In the genomic region with DNA sequence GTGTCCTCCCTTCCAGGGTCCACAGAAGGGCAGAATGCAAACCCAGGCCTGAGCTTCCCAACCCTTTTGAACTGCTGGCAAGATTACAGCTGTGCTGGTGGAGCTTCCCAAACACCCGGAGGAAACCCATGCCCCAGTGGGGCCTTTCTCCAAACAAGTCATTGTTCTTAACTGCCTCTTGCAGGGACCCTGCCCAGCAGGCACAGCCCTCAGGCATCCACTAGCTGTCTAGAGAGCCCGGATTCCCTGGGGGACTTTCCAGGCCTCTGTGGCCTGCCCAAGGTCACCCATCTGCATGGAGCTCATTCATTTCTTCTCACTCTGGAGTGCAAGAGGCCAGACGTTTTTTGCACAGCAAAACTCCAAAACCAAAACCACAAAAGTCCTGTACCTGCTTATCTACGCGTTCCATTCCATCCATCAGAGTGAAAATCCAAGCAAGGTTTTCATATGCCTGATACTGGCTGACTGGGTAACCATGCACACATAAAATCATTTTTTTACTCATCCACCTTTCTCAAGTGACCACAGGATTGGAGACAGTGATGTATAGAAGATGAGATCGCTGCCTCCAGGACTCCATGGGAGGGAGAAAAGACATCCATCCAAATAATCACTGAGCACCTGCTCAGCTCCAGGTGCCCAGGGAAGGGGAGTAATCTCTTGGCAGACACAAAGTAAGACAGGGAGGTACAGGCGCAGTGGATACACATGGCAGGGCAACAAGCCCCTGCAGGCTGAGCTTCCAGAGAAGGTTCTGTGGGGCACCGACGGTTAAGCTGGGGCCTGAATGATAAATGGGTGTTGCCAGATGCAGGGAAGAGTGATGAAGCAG, we compare ENCODE assay signal across 25 cellular contexts. TPM values are rescaled to one million over a fixed set of nuclear protein-coding genes. Genes with fewer than 3 reads are reported as not detected.
DNase-seq lines count a peak whose midpoint lies in the region; ATAC-seq and TF ChIP-seq lines count a peak whose summit lies in the region.
"Had no signal": no experiment of that assay in that cellular context is flagged by ENCODE, and none has a peak within 500 bp of the region (broad histone marks: within the 10 kb centered on the region; RNA-seq: fewer than 3 reads in every experiment).

No MANE protein-coding gene starts in this region.

- no peaks in the 10 kb centered on the region for H3K36me3 ChIP-seq in SJSA1
- H3K36me3 ChIP-seq: Peyer's patch had no signal

- H3K9me3 Mint-ChIP-seq in activated CD4-positive, alpha-beta T cell treated with anti-CD3 and anti-CD28 coated beads for 36 hours (ENCODE audit: low read depth): no peaks in the 10 kb centered on the region
- no peaks in the 10 kb centered on the region for H3K9me3 Mint-ChIP-seq in activated T-helper 17 cell treated with anti-CD3 and anti-CD28 coated beads, Interleukin-2, amount 50 U/mL, for 72 hours
- H3K9me3 Mint-ChIP-seq in WTC11: no peaks in the 10 kb centered on the region
- H3K9me3 Mint-ChIP-seq: CD8-positive, alpha-beta memory T cell had no signal

- H3K4me1 Mint-ChIP-seq in activated CD4-positive, alpha-beta T cell treated with anti-CD3 and anti-CD28 coated beads for 36 hours: peaks cover 3% of the 10 kb centered on the region
- H3K4me1 Mint-ChIP-seq in activated T-helper 17 cell treated with anti-CD3 and anti-CD28 coated beads, Interleukin-2, amount 50 U/mL, for 72 hours: peaks cover 6% of the 10 kb centered on the region
- H3K4me1 Mint-ChIP-seq in WTC11: peaks cover 27% of the 10 kb centered on the region

- no peak overlapping the region for H3K4me3 Mint-ChIP-seq in activated CD4-positive, alpha-beta T cell treated with anti-CD3 and anti-CD28 coated beads for 36 hours
- no peak overlapping the region for H3K4me3 Mint-ChIP-seq in activated T-helper 17 cell treated with anti-CD3 and anti-CD28 coated beads, Interleukin-2, amount 50 U/mL, for 72 hours
- H3K4me3 Mint-ChIP-seq in WTC11: no peak overlapping the region
- H3K4me3 Mint-ChIP-seq: CD8-positive, alpha-beta memory T cell had no signal

- no peak overlapping the region for H3K4me3 ChIP-seq in SJSA1
- H3K4me3 ChIP-seq: K562, Peyer's patch, SK-N-MC had no signal

- POLR2A ChIA-PET in activated CD4-positive, alpha-beta T cell treated with anti-CD3 and anti-CD28 coated beads for 36 hours (lab: Charles Lee): no interaction called here
- POLR2A ChIA-PET in WTC11 (lab: Charles Lee): no interaction called here

- H3K27ac Mint-ChIP-seq in activated CD4-positive, alpha-beta T cell treated with anti-CD3 and anti-CD28 coated beads for 36 hours: no peak overlapping the region
- H3K27ac Mint-ChIP-seq in activated T-helper 17 cell treated with anti-CD3 and anti-CD28 coated beads, Interleukin-2, amount 50 U/mL, for 72 hours: no peak overlapping the region
- no peak overlapping the region for H3K27ac Mint-ChIP-seq in WTC11

- DNase-seq in NCI-H146 (lab: John Stamatoyannopoulos, UW) (peak; percentile 22), NCI-H146 treated with DMSO at 0.1 percent for 48 hours (lab: John Stamatoyannopoulos, UW; ENCODE audit: unreplicated experiment) (no peak), SJSA1 (ENCODE audit: low read depth in 1 of 2, low spot score in 2 of 2) (peak; percentile 42 to 64), cerebellum (ENCODE audit: low spot score) (peak; percentile 82), WTC11 (ENCODE audit: low spot score) (no peak)
- DNase-seq in activated CD4-positive, alpha-beta T cell treated with anti-CD3 and anti-CD28 coated beads for 36 hours: no peak
- DNase-seq: AML-193; CD8-positive, alpha-beta memory T cell; GDM1; H7; MM.1S; NCI-H1048; NCI-H1417 treated with DMSO at 0.1 percent for 48 hours; NCI-H2029; NCI-H226; NCI-H510A treated with DMSO at 0.1 percent for 48 hours; NCI-H774; Peyer's patch; SW 1271 had no signal

- H3K27me3 ChIP-seq in SJSA1 (replicated peaks): no peaks in the 10 kb centered on the region
- H3K27me3 ChIP-seq: Peyer's patch had no signal

- ATAC-seq in activated CD4-positive, alpha-beta T cell treated with anti-CD3 and anti-CD28 coated beads for 36 hours: no peak
- ATAC-seq in activated T-helper 17 cell treated with anti-CD3 and anti-CD28 coated beads, Interleukin-2, amount 50 U/mL, for 72 hours (replicated peaks): no peak
- ATAC-seq in GM19351 (IDR thresholded peaks at IDR 0.05; ENCODE audit: unreplicated experiment) (no peak), WTC11 (no peak)
- ATAC-seq: K562 had no signal

- H3K27me3 Mint-ChIP-seq in activated CD4-positive, alpha-beta T cell treated with anti-CD3 and anti-CD28 coated beads for 36 hours: peaks cover 15% of the 10 kb centered on the region
- H3K27me3 Mint-ChIP-seq in activated T-helper 17 cell treated with anti-CD3 and anti-CD28 coated beads, Interleukin-2, amount 50 U/mL, for 72 hours: peaks cover 28% of the 10 kb centered on the region
- H3K27me3 Mint-ChIP-seq in WTC11 (ENCODE audit: low read depth): no peaks in the 10 kb centered on the region

- CTCF ChIA-PET in activated CD4-positive, alpha-beta T cell treated with anti-CD3 and anti-CD28 coated beads for 36 hours (lab: Charles Lee): interaction anchor here (0.5 kb wide), 1 partner anchor 413 kb away, joined by 3 read pairs; no protein-coding TSS in a partner anchor
- CTCF ChIA-PET in WTC11 (lab: Charles Lee): interaction anchor here (0.5 to 1.4 kb wide), 2 partner anchors 38 to 117 kb away, joined by 3 read pairs; no protein-coding TSS in a partner anchor

- intact Hi-C loops in activated CD4-positive, alpha-beta T cell treated with anti-CD3 and anti-CD28 coated beads for 36 hours (cut with DNase I, micrococcal nuclease): no loop called here

- no peak overlapping the region for H3K27ac ChIP-seq in SJSA1
- H3K27ac ChIP-seq: 22Rv1, C4-2B, Peyer's patch, SK-N-MC had no signal

- H3K36me3 Mint-ChIP-seq in activated CD4-positive, alpha-beta T cell treated with anti-CD3 and anti-CD28 coated beads for 36 hours (ENCODE audit: low read depth): no peaks in the 10 kb centered on the region
- H3K36me3 Mint-ChIP-seq in activated T-helper 17 cell treated with anti-CD3 and anti-CD28 coated beads, Interleukin-2, amount 50 U/mL, for 72 hours (ENCODE audit: low read depth): no peaks in the 10 kb centered on the region
- H3K36me3 Mint-ChIP-seq in WTC11: no peaks in the 10 kb centered on the region

- H3K9me3 ChIP-seq in SJSA1 (replicated peaks): no peaks in the 10 kb centered on the region
- H3K9me3 ChIP-seq: Peyer's patch had no signal

- no peak for TF ChIP-seq CTCF in WTC11 (IDR thresholded peaks at IDR 0.05)

- H3K4me1 ChIP-seq in SJSA1 (replicated peaks): peaks cover 34% of the 10 kb centered on the region
- H3K4me1 ChIP-seq: Peyer's patch had no signal

TF ChIP-seq in WTC11, 78 proteins besides CTCF, POLR2A, EP300 and RAD21:
- TF ChIP-seq ZNF416 (CRISPR knock-in tag; IDR thresholded peaks at IDR 0.05) (no peak), ELF4 (CRISPR knock-in tag; IDR thresholded peaks at IDR 0.05; ENCODE audit: low read depth) (no peak), RELA (CRISPR knock-in tag; IDR thresholded peaks at IDR 0.05; ENCODE audit: borderline replicate concordance) (no peak), TEAD4 (CRISPR knock-in tag; IDR thresholded peaks at IDR 0.05) (no peak), SMAD3 (CRISPR knock-in tag; IDR thresholded peaks at IDR 0.05; ENCODE audit: borderline replicate concordance) (no peak), ESRRA (CRISPR knock-in tag; IDR thresholded peaks at IDR 0.05; ENCODE audit: borderline replicate concordance) (no peak), SOX15 (CRISPR knock-in tag; IDR thresholded peaks at IDR 0.05) (no peak), ETV6 (CRISPR knock-in tag; IDR thresholded peaks at IDR 0.05) (no peak)
- TF ChIP-seq, protein P1, sequence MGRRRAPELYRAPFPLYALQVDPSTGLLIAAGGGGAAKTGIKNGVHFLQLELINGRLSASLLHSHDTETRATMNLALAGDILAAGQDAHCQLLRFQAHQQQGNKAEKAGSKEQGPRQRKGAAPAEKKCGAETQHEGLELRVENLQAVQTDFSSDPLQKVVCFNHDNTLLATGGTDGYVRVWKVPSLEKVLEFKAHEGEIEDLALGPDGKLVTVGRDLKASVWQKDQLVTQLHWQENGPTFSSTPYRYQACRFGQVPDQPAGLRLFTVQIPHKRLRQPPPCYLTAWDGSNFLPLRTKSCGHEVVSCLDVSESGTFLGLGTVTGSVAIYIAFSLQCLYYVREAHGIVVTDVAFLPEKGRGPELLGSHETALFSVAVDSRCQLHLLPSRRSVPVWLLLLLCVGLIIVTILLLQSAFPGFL (CRISPR knock-in tag; IDR thresholded peaks at IDR 0.05; ENCODE audit: borderline replicate concordance): no peak
- TF ChIP-seq, protein P2, sequence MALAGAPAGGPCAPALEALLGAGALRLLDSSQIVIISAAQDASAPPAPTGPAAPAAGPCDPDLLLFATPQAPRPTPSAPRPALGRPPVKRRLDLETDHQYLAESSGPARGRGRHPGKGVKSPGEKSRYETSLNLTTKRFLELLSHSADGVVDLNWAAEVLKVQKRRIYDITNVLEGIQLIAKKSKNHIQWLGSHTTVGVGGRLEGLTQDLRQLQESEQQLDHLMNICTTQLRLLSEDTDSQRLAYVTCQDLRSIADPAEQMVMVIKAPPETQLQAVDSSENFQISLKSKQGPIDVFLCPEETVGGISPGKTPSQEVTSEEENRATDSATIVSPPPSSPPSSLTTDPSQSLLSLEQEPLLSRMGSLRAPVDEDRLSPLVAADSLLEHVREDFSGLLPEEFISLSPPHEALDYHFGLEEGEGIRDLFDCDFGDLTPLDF (CRISPR knock-in tag; IDR thresholded peaks at IDR 0.05): no peak
- TF ChIP-seq, protein P3, sequence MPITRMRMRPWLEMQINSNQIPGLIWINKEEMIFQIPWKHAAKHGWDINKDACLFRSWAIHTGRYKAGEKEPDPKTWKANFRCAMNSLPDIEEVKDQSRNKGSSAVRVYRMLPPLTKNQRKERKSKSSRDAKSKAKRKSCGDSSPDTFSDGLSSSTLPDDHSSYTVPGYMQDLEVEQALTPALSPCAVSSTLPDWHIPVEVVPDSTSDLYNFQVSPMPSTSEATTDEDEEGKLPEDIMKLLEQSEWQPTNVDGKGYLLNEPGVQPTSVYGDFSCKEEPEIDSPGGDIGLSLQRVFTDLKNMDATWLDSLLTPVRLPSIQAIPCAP (CRISPR knock-in tag; IDR thresholded peaks at IDR 0.05): no peak

RNA-seq across cellular contexts. Expression of a gene that starts 17.2 kb away (rescaled TPM):
- 21.6 and 28.2 TPM in 2 replicates for total RNA-seq in SJSA1 (2014; rRNA removed; shearing (Covaris generic))
- total RNA-seq in cerebellum (0.45 TPM), WTC11 (2021) (0.17 to 0.30 TPM (median 0.18 TPM) in 3 replicates)
- not detected for total RNA-seq in activated CD4-positive, alpha-beta T cell treated with anti-CD3 and anti-CD28 coated beads for 36 hours
- not detected for total RNA-seq in activated T-helper 17 cell treated with anti-CD3 and anti-CD28 coated beads, Interleukin-2, amount 50 U/mL, for 72 hours
- total RNA-seq: CD8-positive, alpha-beta memory T cell had no signal

Comparison
In these comparisons a context has a peak if more than half of its experiments do, and no peak if none do; other contexts are left out.
1. DNase-seq: peak in NCI-H146 (single experiment), SJSA1 (2 of 2) and cerebellum (single experiment); none in NCI-H146 treated with DMSO at 0.1 percent for 48 hours (single experiment), activated CD4-positive, alpha-beta T cell treated with anti-CD3 and anti-CD28 coated beads for 36 hours (single experiment) and WTC11 (single experiment).
2. RNA of a gene that starts 17.2 kb away (total RNA-seq): 21.6 to 28.2 TPM in SJSA1; 0.45 TPM in cerebellum (single experiment), 0.17 to 0.30 TPM in WTC11, not detected in activated CD4-positive, alpha-beta T cell treated with anti-CD3 and anti-CD28 coated beads for 36 hours and not detected in activated T-helper 17 cell treated with anti-CD3 and anti-CD28 coated beads, Interleukin-2, amount 50 U/mL, for 72 hours; every median in the first group is over 10 times any median in the second.